ENCODE assay signal across 1 cellular context in the genomic region with DNA sequence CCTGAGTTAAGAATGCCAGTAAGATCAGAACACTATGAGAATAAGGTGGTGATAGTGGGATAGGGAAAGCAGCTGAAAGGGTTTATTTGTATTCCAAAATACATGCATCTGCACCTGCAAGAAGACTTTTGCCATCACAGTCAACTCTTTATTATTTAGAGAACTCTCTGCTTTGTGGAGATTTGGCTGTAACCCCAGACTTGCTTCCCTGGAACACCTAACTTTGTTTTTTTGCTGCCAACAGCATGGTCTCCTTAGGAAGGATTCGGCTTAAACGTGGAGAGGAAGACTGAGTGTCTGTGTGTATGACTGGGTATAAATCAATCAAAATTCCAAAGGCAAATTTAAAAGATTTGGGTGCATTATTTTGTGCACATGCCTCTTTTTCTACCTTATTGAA.
TF ChIP-seq lines count a peak whose summit lies in the region.

No MANE protein-coding gene starts in this region.

TF ChIP-seq in HepG2, 621 proteins besides CTCF, POLR2A, EP300 and RAD21 (continued from another document):
- no peak for TF ChIP-seq USF2 (IDR thresholded peaks at IDR 0.05; ENCODE audit: low read depth, low read length)
- TF ChIP-seq USF2 (CRISPR knock-in tag; IDR thresholded peaks at IDR 0.05; ENCODE audit: borderline replicate concordance): no peak
- no peak for TF ChIP-seq ZFP36 (IDR thresholded peaks at IDR 0.05; ENCODE audit: borderline replicate concordance, low read depth, low read length, partially characterized antibody)
- no peak for TF ChIP-seq SMAD1 (CRISPR knock-in tag; IDR thresholded peaks at IDR 0.05; ENCODE audit: borderline replicate concordance, low read depth)
- no peak for TF ChIP-seq IKZF5 (CRISPR knock-in tag; IDR thresholded peaks at IDR 0.05)
- TF ChIP-seq ELK4 (CRISPR knock-in tag; IDR thresholded peaks at IDR 0.05; ENCODE audit: borderline replicate concordance): no peak
- no peak for TF ChIP-seq MED1 (CRISPR knock-in tag; IDR thresholded peaks at IDR 0.05)
- no peak for TF ChIP-seq ZFAT (CRISPR knock-in tag; conservative IDR thresholded peaks at IDR 0.05)
- TF ChIP-seq ZNF616 (CRISPR knock-in tag; IDR thresholded peaks at IDR 0.05; ENCODE audit: low read depth): no peak
- TF ChIP-seq NFYC (CRISPR knock-in tag; IDR thresholded peaks at IDR 0.05): no peak
- no peak for TF ChIP-seq ZNF124 (CRISPR knock-in tag; IDR thresholded peaks at IDR 0.05)
- TF ChIP-seq ZNF7 (CRISPR knock-in tag; IDR thresholded peaks at IDR 0.05): no peak
- no peak for TF ChIP-seq CENPBD1 (CRISPR knock-in tag; IDR thresholded peaks at IDR 0.05; ENCODE audit: borderline replicate concordance, low read depth)
- TF ChIP-seq HMG20A (CRISPR knock-in tag; IDR thresholded peaks at IDR 0.05; ENCODE audit: borderline replicate concordance): no peak
- TF ChIP-seq SAFB2 (CRISPR knock-in tag; IDR thresholded peaks at IDR 0.05; ENCODE audit: borderline replicate concordance, low read depth): no peak
- TF ChIP-seq FLYWCH1 (CRISPR knock-in tag; IDR thresholded peaks at IDR 0.05): no peak
- no peak for TF ChIP-seq CERS6 (CRISPR knock-in tag; IDR thresholded peaks at IDR 0.05)
- TF ChIP-seq, protein P1, sequence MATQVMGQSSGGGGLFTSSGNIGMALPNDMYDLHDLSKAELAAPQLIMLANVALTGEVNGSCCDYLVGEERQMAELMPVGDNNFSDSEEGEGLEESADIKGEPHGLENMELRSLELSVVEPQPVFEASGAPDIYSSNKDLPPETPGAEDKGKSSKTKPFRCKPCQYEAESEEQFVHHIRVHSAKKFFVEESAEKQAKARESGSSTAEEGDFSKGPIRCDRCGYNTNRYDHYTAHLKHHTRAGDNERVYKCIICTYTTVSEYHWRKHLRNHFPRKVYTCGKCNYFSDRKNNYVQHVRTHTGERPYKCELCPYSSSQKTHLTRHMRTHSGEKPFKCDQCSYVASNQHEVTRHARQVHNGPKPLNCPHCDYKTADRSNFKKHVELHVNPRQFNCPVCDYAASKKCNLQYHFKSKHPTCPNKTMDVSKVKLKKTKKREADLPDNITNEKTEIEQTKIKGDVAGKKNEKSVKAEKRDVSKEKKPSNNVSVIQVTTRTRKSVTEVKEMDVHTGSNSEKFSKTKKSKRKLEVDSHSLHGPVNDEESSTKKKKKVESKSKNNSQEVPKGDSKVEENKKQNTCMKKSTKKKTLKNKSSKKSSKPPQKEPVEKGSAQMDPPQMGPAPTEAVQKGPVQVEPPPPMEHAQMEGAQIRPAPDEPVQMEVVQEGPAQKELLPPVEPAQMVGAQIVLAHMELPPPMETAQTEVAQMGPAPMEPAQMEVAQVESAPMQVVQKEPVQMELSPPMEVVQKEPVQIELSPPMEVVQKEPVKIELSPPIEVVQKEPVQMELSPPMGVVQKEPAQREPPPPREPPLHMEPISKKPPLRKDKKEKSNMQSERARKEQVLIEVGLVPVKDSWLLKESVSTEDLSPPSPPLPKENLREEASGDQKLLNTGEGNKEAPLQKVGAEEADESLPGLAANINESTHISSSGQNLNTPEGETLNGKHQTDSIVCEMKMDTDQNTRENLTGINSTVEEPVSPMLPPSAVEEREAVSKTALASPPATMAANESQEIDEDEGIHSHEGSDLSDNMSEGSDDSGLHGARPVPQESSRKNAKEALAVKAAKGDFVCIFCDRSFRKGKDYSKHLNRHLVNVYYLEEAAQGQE (IDR thresholded peaks at IDR 0.05; ENCODE audit: borderline replicate concordance in 1 of 2, low read depth in 1 of 2, low read length in 2 of 2): no peak
